In the genomic region with DNA sequence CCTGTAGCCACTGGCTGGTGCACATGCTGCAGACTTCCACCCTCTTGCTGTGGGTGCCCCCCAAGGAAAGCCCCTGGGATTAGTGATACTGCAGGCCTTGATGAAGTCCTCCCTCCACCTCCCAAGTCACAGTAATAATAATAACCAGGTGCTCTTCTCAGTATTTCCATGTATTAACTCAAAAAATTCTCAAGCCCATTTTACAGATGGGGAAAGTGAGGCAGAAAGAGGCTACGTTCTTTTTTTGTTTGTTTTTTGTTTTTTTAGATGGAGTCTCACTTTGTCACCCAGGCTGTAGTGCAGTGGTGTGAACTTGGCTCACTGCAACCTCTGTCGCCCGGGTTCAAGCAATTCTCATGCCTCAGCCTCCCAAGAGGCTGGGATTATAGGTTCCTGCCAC, we compare ENCODE assay signal across 21 cellular contexts. TPM values are rescaled to one million over a fixed set of nuclear protein-coding genes. Genes with fewer than 3 reads are reported as not detected.
DNase-seq lines count a peak whose midpoint lies in the region; ATAC-seq, FAIRE-seq and TF ChIP-seq lines count a peak whose summit lies in the region.
"Had no signal": no experiment of that assay in that cellular context is flagged by ENCODE, and none has a peak within 500 bp of the region (broad histone marks: within the 10 kb centered on the region; RNA-seq: fewer than 3 reads in every experiment).

No MANE protein-coding gene starts in this region.

- no peaks in the 10 kb centered on the region for H3K27me3 ChIP-seq in left ventricle myocardium inferior (ENCODE audit: low read depth)

- DNase-seq in left ventricle myocardium inferior (no peak), left cardiac atrium (no peak), A549 (ENCODE audit: low read depth in 1 of 2, low spot score in 1 of 2) (no peak), T-helper 17 cell (no peak), hypothalamus (lab: John Stamatoyannopoulos, UW) (no peak), AG08396 (ENCODE audit: low spot score) (no peak)
- DNase-seq in effector memory CD8-positive, alpha-beta T cell = no peak
- DNase-seq: ACHN; CD8-positive, alpha-beta memory T cell; DMS 273 treated with DMSO at 0.1 percent for 48 hours; DMS79; EL; GDM1; H9 had no signal

- POLR2A ChIA-PET in A549 (lab: Yijun Ruan, JAX) = no interaction called here

- no peak for ATAC-seq in left cardiac atrium
- no peak for ATAC-seq in A549
- ATAC-seq in T-helper 17 cell = no peak
- no peak for ATAC-seq in effector memory CD8-positive, alpha-beta T cell (replicated peaks)
- ATAC-seq: GM23338, HCT116 had no signal

- no peaks in the 10 kb centered on the region for H3K36me3 ChIP-seq in left ventricle myocardium inferior

- intact Hi-C loops in left ventricle myocardium inferior (cut with micrococcal nuclease) (no loop called here), left cardiac atrium (cut with DNase I) (no loop called here)

- no peak for TF ChIP-seq POLR2A in A549 (IDR thresholded peaks at IDR 0.05; ENCODE audit: low read length)

- H3K27me3 Mint-ChIP-seq in T-helper 17 cell = no peaks in the 10 kb centered on the region
- no peaks in the 10 kb centered on the region for H3K27me3 Mint-ChIP-seq in effector memory CD8-positive, alpha-beta T cell
- H3K27me3 Mint-ChIP-seq: CD8-positive, alpha-beta memory T cell had no signal

- no peaks in the 10 kb centered on the region for H3K9me3 Mint-ChIP-seq in effector memory CD8-positive, alpha-beta T cell
- H3K9me3 Mint-ChIP-seq: CD8-positive, alpha-beta memory T cell; GM23338 had no signal

- H3K4me3 ChIP-seq in left ventricle myocardium inferior = no peak overlapping the region
- no peak overlapping the region for H3K4me3 ChIP-seq in A549
- H3K4me3 ChIP-seq: GM23338 had no signal

- H3K4me1 ChIP-seq in left ventricle myocardium inferior (peaks cover 41% of the 10 kb centered on the region), A549 (no peaks in the 10 kb centered on the region)

- peaks cover 40% of the 10 kb centered on the region for H3K4me1 Mint-ChIP-seq in T-helper 17 cell
- peaks cover 47 to 59% of the 10 kb centered on the region in 2 donors for H3K4me1 Mint-ChIP-seq in effector memory CD8-positive, alpha-beta T cell (ENCODE audit: low read depth in 2 of 2)

- WGBS in A549 (ENCODE audit: missing lambda C conversion rate) = 69% methylated on average over 3 of the region's 3 CpGs

- no peak for FAIRE-seq in A549 (lab: Jason Lieb, UNC)
- FAIRE-seq: A204.1, D721Med, GM12891, GM18507 had no signal

- no peak for TF ChIP-seq RAD21 in A549 (conservative IDR thresholded peaks at IDR 0.05 in 1 of 2, IDR thresholded peaks at IDR 0.05 in 1 of 2)

- peak overlapping the region; percentile 62 for H3K27ac Mint-ChIP-seq in T-helper 17 cell
- H3K27ac Mint-ChIP-seq in effector memory CD8-positive, alpha-beta T cell = peak overlapping the region; percentile 85 to 91
- H3K27ac Mint-ChIP-seq: GM23338, H9 had no signal

- TF ChIP-seq CTCF in left ventricle myocardium inferior (IDR thresholded peaks at IDR 0.05; ENCODE audit: borderline replicate concordance) (no peak), A549 (IDR thresholded peaks at IDR 0.05) (no peak)

- H3K27ac ChIP-seq in left ventricle myocardium inferior (replicated peaks) = peak overlapping the region; percentile 86
- H3K27ac ChIP-seq in A549 = no peak overlapping the region
- H3K27ac ChIP-seq: 22Rv1 had no signal

- CTCF ChIA-PET in A549 (lab: Yijun Ruan, JAX) = interaction anchor here (1.2 kb wide), 1 partner anchor 43 kb away, joined by 3 read pairs; no protein-coding TSS in a partner anchor

- H3K4me3 Mint-ChIP-seq in T-helper 17 cell = no peak overlapping the region
- no peak overlapping the region for H3K4me3 Mint-ChIP-seq in effector memory CD8-positive, alpha-beta T cell
- H3K4me3 Mint-ChIP-seq: GM23338, H9 had no signal

- no peaks in the 10 kb centered on the region for H3K9me3 ChIP-seq in left ventricle myocardium inferior (replicated peaks)
- H3K9me3 ChIP-seq in A549 = no peaks in the 10 kb centered on the region
- no peaks in the 10 kb centered on the region for H3K9me3 ChIP-seq in T-helper 17 cell (ENCODE audit: control insufficient read depth, low read length, poor library complexity, severe bottlenecking)

- no peak overlapping the region for H3K4me2 ChIP-seq in A549
- H3K4me2 ChIP-seq: GM23338 had no signal

- TF ChIP-seq EP300 in A549 (IDR thresholded peaks at IDR 0.05) = no peak

- H3K36me3 Mint-ChIP-seq in T-helper 17 cell (ENCODE audit: low read depth) = peaks cover 5% of the 10 kb centered on the region
- peaks cover 46% of the 10 kb centered on the region for H3K36me3 Mint-ChIP-seq in effector memory CD8-positive, alpha-beta T cell (ENCODE audit: insufficient read depth)

TF ChIP-seq in A549, 52 proteins besides CTCF, POLR2A, EP300 and RAD21:
- TF ChIP-seq, protein P1, sequence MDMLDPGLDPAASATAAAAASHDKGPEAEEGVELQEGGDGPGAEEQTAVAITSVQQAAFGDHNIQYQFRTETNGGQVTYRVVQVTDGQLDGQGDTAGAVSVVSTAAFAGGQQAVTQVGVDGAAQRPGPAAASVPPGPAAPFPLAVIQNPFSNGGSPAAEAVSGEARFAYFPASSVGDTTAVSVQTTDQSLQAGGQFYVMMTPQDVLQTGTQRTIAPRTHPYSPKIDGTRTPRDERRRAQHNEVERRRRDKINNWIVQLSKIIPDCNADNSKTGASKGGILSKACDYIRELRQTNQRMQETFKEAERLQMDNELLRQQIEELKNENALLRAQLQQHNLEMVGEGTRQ (IDR thresholded peaks at IDR 0.05) = no peak
- peak; percentile 75; the same call in 1 of the 2 replicates for TF ChIP-seq KDM1A (IDR thresholded peaks at IDR 0.05; ENCODE audit: low read depth)
- TF ChIP-seq TFCP2L1 (CRISPR knock-in tag; IDR thresholded peaks at IDR 0.05) = no peak

RNA-seq across cellular contexts. Expression of gene TMEM229B, which starts 5.8 kb away (rescaled TPM):
- total RNA-seq in left ventricle myocardium inferior = 1.4 TPM
- total RNA-seq in left cardiac atrium = 1 to 10 TPM; 1.5 to 6.5 TPM
- polyA plus RNA-seq in A549 (2011; rRNA removed) = 0.19 and 0.28 TPM in 2 replicates
- 0.04 and 0.09 TPM in 2 replicates for polyA plus RNA-seq in A549 (2012; cell fraction: cytosol; rRNA removed)
- 0.08 and 0.10 TPM in 2 replicates for polyA plus RNA-seq in A549 (2012; cell fraction: nucleus; rRNA removed)
- polyA plus RNA-seq in A549 (2017; fragmentation: RNase III; extraction: RNeasy Plus Mini Kit Qiagen cat#74134 plus additional on column Dnase treatment) = 0.22 to 0.40 TPM (median 0.31 TPM) in 3 replicates
- 0.50 and 1.3 TPM in 2 replicates for polyA minus RNA-seq in A549 (2011; rRNA and poly(A)+ RNA removed)
- 10 to 100 TPM; 12.7 to 15.2 TPM for total RNA-seq in T-helper 17 cell

RNA-seq across cellular contexts. Expression of gene PLEKHH1, which starts 50.3 kb away (rescaled TPM):
- total RNA-seq in left ventricle myocardium inferior = 3.7 TPM
- 1 to 10 TPM; 3.6 to 5.5 TPM for total RNA-seq in left cardiac atrium
- polyA plus RNA-seq in A549 (2011; rRNA removed) = 5.1 and 6.7 TPM in 2 replicates
- 3.4 and 4.3 TPM in 2 replicates for polyA plus RNA-seq in A549 (2012; cell fraction: cytosol; rRNA removed)
- polyA plus RNA-seq in A549 (2012; cell fraction: nucleus; rRNA removed) = 25.3 and 25.5 TPM in 2 replicates
- polyA plus RNA-seq in A549 (2017; fragmentation: RNase III; extraction: RNeasy Plus Mini Kit Qiagen cat#74134 plus additional on column Dnase treatment) = 3.2 to 3.9 TPM (median 3.5 TPM) in 3 replicates
- polyA minus RNA-seq in A549 (2011; rRNA and poly(A)+ RNA removed) = 4.8 and 6.6 TPM in 2 replicates
- total RNA-seq in T-helper 17 cell = under 1 TPM in 1 of 2 donors, not detected in 1; 0.12 TPM
- polyA plus RNA-seq: CD8-positive, alpha-beta memory T cell had no signal
